In genomic region chr11:64855596-64856304, GRCh38 we compare ENCODE assay signal across 8 cellular contexts. TPM values are rescaled to one million over a fixed set of nuclear protein-coding genes. Genes with fewer than 3 reads are reported as not detected.
DNase-seq lines count a peak whose midpoint lies in the region; ATAC-seq and TF ChIP-seq lines count a peak whose summit lies in the region.
"Had no signal": no experiment of that assay in that cellular context is flagged by ENCODE, and none has a peak within 500 bp of the region (broad histone marks: within the 10 kb centered on the region; RNA-seq: fewer than 3 reads in every experiment).

No MANE protein-coding gene starts in this region.

- no peak for TF ChIP-seq CTCF in CD14-positive monocyte (IDR thresholded peaks at IDR 0.05)

- peaks cover 61% of the 10 kb centered on the region for H3K4me1 ChIP-seq in mesodermal cell (ENCODE audit: control insufficient read depth, insufficient read depth, low read length, poor library complexity, severe bottlenecking)
- H3K4me1 ChIP-seq: parathyroid adenoma had no signal

- peak overlapping the region; percentile 83 to 97 (median 90) for H3K27ac Mint-ChIP-seq in CD14-positive monocyte
- H3K27ac Mint-ChIP-seq in T-cell: peak overlapping the region; percentile 95 to 97

- H3K4me1 Mint-ChIP-seq in CD14-positive monocyte (peaks cover 97% of the 10 kb centered on the region), T-cell (peaks cover 87 to 95% (median 92%) of the 10 kb centered on the region in 3 donors)

- 89 to 95% methylated on average over 9 to 13 of the region's 22 CpGs for WGBS in mesodermal cell (ENCODE audit: insufficient coverage in 2 of 2), 2 experiments

- H3K27me3 Mint-ChIP-seq in CD14-positive monocyte (ENCODE audit: low read depth in 3 of 3): peaks cover 3 to 10% (median 3%) of the 10 kb centered on the region in 3 donors
- H3K27me3 Mint-ChIP-seq in T-cell: no peaks in the 10 kb centered on the region

- peaks cover 72 to 82% of the 10 kb centered on the region in 2 donors for H3K36me3 Mint-ChIP-seq in CD14-positive monocyte
- H3K36me3 Mint-ChIP-seq in T-cell: peaks cover 32% of the 10 kb centered on the region

- H3K27ac ChIP-seq in mesodermal cell (ENCODE audit: low read depth, low read length, severe bottlenecking): peak overlapping the region; percentile 89
- H3K27ac ChIP-seq: parathyroid adenoma had no signal

- no peak for ATAC-seq in T-cell (replicated peaks in 1 of 4)

- POLR2A ChIA-PET in T-cell (lab: Charles Lee): interaction anchor here in 1 of 2 donors (0.7 to 1.6 kb wide), 2 partner anchors 13 to 34 kb away, joined by 4 to 5 read pairs; no protein-coding TSS in a partner anchor

- intact Hi-C loops in CD14-positive monocyte (cut with micrococcal nuclease): loop anchor here (2.0 kb wide), 2 partner anchors 15 to 33 kb away; no protein-coding TSS in a partner anchor

- CTCF ChIA-PET in T-cell (lab: Charles Lee): interaction anchor here in 1 of 2 donors (0.6 kb wide), 1 partner anchor 245 kb away, joined by 5 read pairs; no protein-coding TSS in a partner anchor

- H3K4me3 Mint-ChIP-seq in CD14-positive monocyte (peak overlapping the region; percentile 68 to 73), T-cell (peak overlapping the region; percentile 51 to 83 (median 62))

- DNase-seq in CD14-positive monocyte (ENCODE audit: low spot score): no peak
- DNase-seq in T-cell: no peak
- no peak for DNase-seq in stimulated activated CD4-positive, alpha-beta T cell treated with anti-CD3 and anti-CD28 coated beads, Interleukin-12 subunit alpha, Interleukin-12 subunit beta, amount 100 ng/mL, for 4 hours
- DNase-seq in AG20443 (ENCODE audit: low spot score): no peak
- no peak for DNase-seq in SK-N-DZ (ENCODE audit: low spot score)

- peaks cover 66% of the 10 kb centered on the region for H3K36me3 ChIP-seq in mesodermal cell (ENCODE audit: control insufficient read depth, insufficient read depth, low read length)

- H3K4me3 ChIP-seq in mesodermal cell (ENCODE audit: extremely low read depth, insufficient read depth, low read length, poor library complexity, severe bottlenecking): no peak overlapping the region

- H3K9me3 Mint-ChIP-seq in CD14-positive monocyte (peaks cover 0 to 2% (median 0%) of the 10 kb centered on the region in 7 donors), T-cell (no peaks in the 10 kb centered on the region)

- H3K9me3 ChIP-seq in mesodermal cell (ENCODE audit: control insufficient read depth, low read length): no peaks in the 10 kb centered on the region

RNA-seq across cellular contexts. Expression of gene CDC42BPG, which starts 11.3 kb away (rescaled TPM):
- polyA plus RNA-seq in CD14-positive monocyte: not detected
- 10 to 100 TPM in 1 of 5 donors, 1 to 10 TPM in 4; 7.4 to 10.5 (median 9.1) TPM for total RNA-seq in T-cell
- 4.0 TPM for polyA plus RNA-seq in mesodermal cell (2013, experiment 1 of 2)
- polyA plus RNA-seq in mesodermal cell (2013, experiment 2 of 2): 3.1 TPM
- 0.17 and 0.73 TPM in 2 replicates for polyA plus RNA-seq in SK-N-DZ (2014; cell fraction: cytosol; rRNA removed)
- 1.4 and 1.8 TPM in 2 replicates for polyA plus RNA-seq in SK-N-DZ (2014; cell fraction: nucleus; rRNA removed)
- total RNA-seq: RPMI7951 had no signal

RNA-seq across cellular contexts. Expression of gene EHD1, which starts 22.7 kb away (rescaled TPM):
- 10 to 100 TPM; 30.3 to 48.4 TPM for polyA plus RNA-seq in CD14-positive monocyte
- 100 to 1,000 TPM; 126 to 286 (median 269) TPM for total RNA-seq in T-cell
- 41.5 TPM for polyA plus RNA-seq in mesodermal cell (2013, experiment 1 of 2)
- polyA plus RNA-seq in mesodermal cell (2013, experiment 2 of 2): 36.3 TPM
- 28.2 TPM in 2 replicates for polyA plus RNA-seq in SK-N-DZ (2014; cell fraction: cytosol; rRNA removed)
- polyA plus RNA-seq in SK-N-DZ (2014; cell fraction: nucleus; rRNA removed): 8.5 and 14.2 TPM in 2 replicates

RNA-seq across cellular contexts. Expression of gene MEN1, which starts 45.4 kb away (rescaled TPM):
- polyA plus RNA-seq in CD14-positive monocyte: 10 to 100 TPM in 1 of 2 donors, 1 to 10 TPM in 1; 9.4 to 10.0 TPM
- 10 to 100 TPM; 31.7 to 62.0 (median 49.6) TPM for total RNA-seq in T-cell
- 50.2 TPM for polyA plus RNA-seq in mesodermal cell (2013, experiment 1 of 2)
- 42.8 TPM for polyA plus RNA-seq in mesodermal cell (2013, experiment 2 of 2)
- polyA plus RNA-seq in SK-N-DZ (2014; cell fraction: cytosol; rRNA removed): 21.2 and 26.8 TPM in 2 replicates
- polyA plus RNA-seq in SK-N-DZ (2014; cell fraction: nucleus; rRNA removed): 40.7 and 64.0 TPM in 2 replicates

RNA-seq across cellular contexts. Expression of gene MAP4K2, which starts 52.7 kb away (rescaled TPM):
- polyA plus RNA-seq in CD14-positive monocyte: 10 to 100 TPM in 1 of 2 donors, 1 to 10 TPM in 1; 9.9 to 12.6 TPM
- total RNA-seq in T-cell: 100 to 1,000 TPM in 3 of 5 donors, 10 to 100 TPM in 2; 80.9 to 131 (median 102) TPM
- polyA plus RNA-seq in mesodermal cell (2013, experiment 1 of 2): 43.9 TPM
- polyA plus RNA-seq in mesodermal cell (2013, experiment 2 of 2): 33.9 TPM
- 12.7 and 32.3 TPM in 2 replicates for polyA plus RNA-seq in SK-N-DZ (2014; cell fraction: cytosol; rRNA removed)
- 62.1 and 80.6 TPM in 2 replicates for polyA plus RNA-seq in SK-N-DZ (2014; cell fraction: nucleus; rRNA removed)
